Comparison of ENCODE assay signal across 20 cellular contexts in the genomic region with DNA sequence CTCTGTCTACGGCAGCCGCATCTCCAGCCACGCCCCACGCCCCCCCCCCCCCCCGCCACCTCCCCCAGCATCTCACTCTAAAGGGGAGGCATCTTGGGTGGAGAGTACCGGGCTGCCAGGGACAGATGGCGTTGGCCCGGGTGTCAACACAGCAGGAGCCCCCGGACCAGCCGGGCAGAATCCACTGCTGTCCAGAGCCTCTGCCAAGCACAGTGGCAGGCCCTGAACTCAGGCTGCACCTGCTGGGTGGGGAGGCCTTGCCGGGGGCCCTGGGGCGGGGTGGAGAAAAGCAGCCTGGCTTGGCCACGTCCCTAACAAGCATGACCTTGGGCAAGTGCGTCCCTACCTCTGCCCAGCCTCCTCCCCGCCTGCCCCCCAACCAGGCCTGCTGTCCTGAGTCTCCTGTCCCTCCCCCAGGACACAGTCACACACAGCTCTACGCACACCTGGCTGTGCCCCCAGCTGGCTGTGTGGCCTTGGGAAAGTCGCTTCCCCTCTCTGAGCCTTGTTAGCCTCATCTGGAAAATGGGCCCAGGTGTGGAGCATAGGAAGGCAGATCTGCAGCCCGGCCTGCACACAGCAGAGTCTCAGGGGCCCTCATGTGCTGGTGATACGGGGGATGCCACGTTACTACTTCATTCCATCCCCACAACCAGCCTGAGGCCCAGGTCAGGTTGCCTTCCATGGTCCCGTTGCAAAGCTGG.
"Had no signal": no experiment of that assay in that cellular context is flagged by ENCODE, and none has a peak within 500 bp of the region (broad histone marks: within the 10 kb centered on the region; RNA-seq: fewer than 3 reads in every experiment).

No MANE protein-coding gene starts in this region.

- H3K9me3 ChIP-seq: breast epithelium, gastroesophageal sphincter, heart left ventricle, neutrophil, ovary, prostate gland, testis, uterus had no signal

- H3K27ac ChIP-seq: breast epithelium, epithelial cell of prostate, gastroesophageal sphincter, heart left ventricle, neutrophil, ovary, prostate gland, spleen, testis, uterus had no signal

- H3K4me3 ChIP-seq: breast epithelium, gastroesophageal sphincter, heart left ventricle, ovary, prostate gland, uterus had no signal

- H3K27me3 ChIP-seq: ovary, testis had no signal

- H3K4me1 ChIP-seq: prostate gland, uterus had no signal

- DNase-seq: activated CD4-positive, alpha-beta memory T cell treated with anti-CD3 and anti-CD28 coated beads for 36 hours; activated CD4-positive, alpha-beta T cell treated with anti-CD3 and anti-CD28 coated beads for 48 hours; activated CD4-positive, CD25-positive, alpha-beta regulatory T cell; activated naive CD4-positive, alpha-beta T cell treated with Interleukin-2 at 50 U/mL for 16 hours; activated naive CD8-positive, alpha-beta T cell treated with anti-CD3 and anti-CD28 coated beads for 36 hours; activated T-cell treated with anti-CD3 and anti-CD28 coated beads, Interleukin-2, amount 50 U/mL, for 48 hours; heart left ventricle; left cardiac atrium; ovary; spleen; stimulated activated CD4-positive, alpha-beta T cell treated with anti-CD3 and anti-CD28 coated beads, Interleukin-4, amount 100 ng/mL, for 1 hour; stimulated activated naive CD4-positive, alpha-beta T cell; testis; trophoblast cell; uterus had no signal

- H3K36me3 ChIP-seq: breast epithelium, gastroesophageal sphincter, heart left ventricle, neutrophil, ovary, prostate gland, spleen, uterus had no signal
